ENCODE assay signal across 8 cellular contexts in genomic region chr19:10000171-10000826, GRCh38. TPM values are rescaled to one million over a fixed set of nuclear protein-coding genes. Genes with fewer than 3 reads are reported as not detected.
DNase-seq lines count a peak whose midpoint lies in the region; ATAC-seq, FAIRE-seq and TF ChIP-seq lines count a peak whose summit lies in the region.

No MANE protein-coding gene starts in this region.

- no peaks in the 10 kb centered on the region for H3K36me3 ChIP-seq in bronchial epithelial cell (ENCODE audit: control insufficient read depth, insufficient read depth, low read length)

- no peaks in the 10 kb centered on the region for H3K27me3 ChIP-seq in bronchial epithelial cell (ENCODE audit: control insufficient read depth, insufficient read depth, low read length)

- H3K4me1 Mint-ChIP-seq in WTC11: peaks cover 6% of the 10 kb centered on the region

- ATAC-seq in WTC11 (peak; percentile 82), left lobe of liver (peak; percentile 72), HG03520 (IDR thresholded peaks at IDR 0.05; ENCODE audit: unreplicated experiment) (no peak)

- CTCF ChIA-PET in WTC11 (lab: Charles Lee): interaction anchor here (0.6 to 3.3 kb wide), 49 partner anchors 8 to 340 kb away, joined by 3 to 75 read pairs (median 5); partner anchors contain the start of genes COL5A3, OLFM2, PIN1 and PPAN

- POLR2A ChIA-PET in WTC11 (lab: Charles Lee): interaction anchor here (0.6 to 1.0 kb wide), 5 partner anchors 18 to 112 kb away, joined by 3 to 4 read pairs (median 4); no protein-coding TSS in a partner anchor

- FAIRE-seq in bronchial epithelial cell (lab: Jason Lieb, UNC): peak; percentile 83

- no peak overlapping the region for H3K27ac Mint-ChIP-seq in WTC11

- DNase-seq in NCI-H510A treated with DMSO at 0.1 percent for 48 hours (lab: John Stamatoyannopoulos, UW) (peak; percentile 21), NCI-H510A (lab: John Stamatoyannopoulos, UW) (no peak), NCI-H1417 (lab: John Stamatoyannopoulos, UW) (peak; percentile 14 to 69 (median 26)), WTC11 (ENCODE audit: low spot score) (peak; percentile 84), bronchial epithelial cell (ENCODE audit: low read depth) (peak; percentile 45), left lobe of liver (ENCODE audit: low spot score) (peak; percentile 72)
- peak; percentile 47 for DNase-seq in stimulated activated CD8-positive, alpha-beta memory T cell treated with anti-CD3 and anti-CD28 coated beads, Interleukin-12 subunit alpha, Interleukin-12 subunit beta, amount 100 ng/mL, for 1 hour (ENCODE audit: low read depth)

- peaks cover 25% of the 10 kb centered on the region for H3K27me3 Mint-ChIP-seq in WTC11 (ENCODE audit: low read depth)

- no peak overlapping the region for H3K4me3 ChIP-seq in bronchial epithelial cell (ENCODE audit: low read depth, low read length)

- TF ChIP-seq CTCF in WTC11 (IDR thresholded peaks at IDR 0.05) (peak; percentile 75), bronchial epithelial cell (IDR thresholded peaks at IDR 0.05; ENCODE audit: insufficient read depth, low read length, severe bottlenecking) (peak; percentile 87)

- peaks cover 2% of the 10 kb centered on the region; the same call in 1 of the 2 replicates for H3K9me3 Mint-ChIP-seq in WTC11

- no peaks in the 10 kb centered on the region for H3K36me3 Mint-ChIP-seq in WTC11

- H3K4me3 Mint-ChIP-seq in WTC11: no peak overlapping the region

TF ChIP-seq in WTC11, 78 proteins besides CTCF, POLR2A, EP300 and RAD21:
- TF ChIP-seq ZNF416 (CRISPR knock-in tag; IDR thresholded peaks at IDR 0.05) (no peak), MAX (CRISPR knock-in tag; IDR thresholded peaks at IDR 0.05) (peak; percentile 48; the same call in 1 of the 2 replicates), E2F4 (CRISPR knock-in tag; IDR thresholded peaks at IDR 0.05; ENCODE audit: borderline replicate concordance, low read depth) (no peak)
- TF ChIP-seq, protein P1, sequence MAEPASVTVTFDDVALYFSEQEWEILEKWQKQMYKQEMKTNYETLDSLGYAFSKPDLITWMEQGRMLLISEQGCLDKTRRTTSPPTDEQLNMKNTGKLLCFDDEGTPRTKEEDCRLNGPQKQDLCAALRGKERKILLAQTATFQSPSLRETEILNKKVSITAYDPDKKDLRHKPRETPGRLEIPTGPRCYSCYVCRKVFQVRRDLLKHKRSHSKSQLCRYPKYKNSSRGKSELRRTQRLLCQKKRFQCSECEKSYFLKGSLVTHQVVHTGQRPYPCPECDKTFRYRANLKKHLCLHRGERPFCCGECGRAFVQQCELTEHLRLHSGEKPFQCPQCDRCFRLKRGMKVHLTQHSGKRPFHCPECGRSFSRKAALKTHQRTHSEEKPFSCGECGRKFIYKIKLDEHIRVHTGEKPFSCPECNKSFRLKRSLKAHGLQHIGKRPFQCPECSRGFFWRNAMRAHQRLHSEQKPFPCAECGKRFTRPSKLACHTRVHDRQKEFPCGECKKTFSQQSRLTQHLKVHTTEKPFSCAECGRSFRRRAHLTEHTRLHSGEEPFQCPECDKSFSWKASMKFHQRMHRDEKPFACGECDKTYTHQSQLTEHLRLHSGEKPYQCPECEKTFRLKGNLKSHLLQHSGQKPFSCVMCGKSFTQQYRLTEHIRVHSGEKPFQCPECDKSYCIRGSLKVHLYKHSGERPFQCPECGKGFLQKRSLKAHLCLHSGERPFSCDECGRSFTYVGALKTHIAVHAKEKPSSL (CRISPR knock-in tag; conservative IDR thresholded peaks at IDR 0.05): no peak

RNA-seq across cellular contexts. Expression of gene COL5A3, which starts 10.0 kb away (rescaled TPM):
- 0.81 to 1.2 TPM (median 0.96 TPM) in 3 replicates for total RNA-seq in WTC11 (2021)
- total RNA-seq in bronchial epithelial cell: 0.51 and 0.79 TPM in 2 replicates
- 24.3 TPM for total RNA-seq in left lobe of liver

RNA-seq across cellular contexts. Expression of gene RDH8, which starts 13.0 kb away (rescaled TPM):
- total RNA-seq in WTC11 (2021): 0.27 TPM in 1 of 3 replicates, not detected in the others
- not detected in 2 replicates for total RNA-seq in bronchial epithelial cell
- not detected for total RNA-seq in left lobe of liver

Comparison
In these comparisons a context has a peak if more than half of its experiments do, and no peak if none do; other contexts are left out.
1. RNA of gene COL5A3, which starts 10.0 kb away (total RNA-seq): 24.3 TPM in left lobe of liver (single experiment); 0.81 to 1.2 TPM in WTC11 and 0.51 to 0.79 TPM in bronchial epithelial cell; every median in the first group is over 10 times any median in the second.